8 cellular contexts compared by ENCODE assay signal in the genomic region with DNA sequence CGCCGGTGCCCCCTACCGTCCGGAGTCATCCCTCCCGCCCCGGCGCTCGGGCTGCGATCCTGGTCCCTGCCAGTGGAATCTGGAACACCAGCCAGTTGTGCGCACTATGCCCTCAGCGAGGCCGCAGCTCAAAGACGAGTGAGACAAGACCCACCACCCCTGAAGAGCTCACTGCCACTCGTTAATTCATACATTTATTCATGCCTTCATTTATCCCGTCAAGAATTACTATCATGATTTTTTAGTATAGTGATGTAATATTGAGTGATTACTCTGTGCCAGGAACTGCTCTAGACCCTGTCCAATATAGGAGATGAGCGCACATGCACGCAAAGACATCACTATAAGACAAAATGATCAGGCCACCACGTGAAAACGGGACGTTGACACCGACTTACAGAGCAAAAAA. TPM values are rescaled to one million over a fixed set of nuclear protein-coding genes. Genes with fewer than 3 reads are reported as not detected.
DNase-seq lines count a peak whose midpoint lies in the region; ATAC-seq and TF ChIP-seq lines count a peak whose summit lies in the region.

No MANE protein-coding gene starts in this region.

- H3K9me3 ChIP-seq in HCT116 (ENCODE audit: control insufficient read depth in 1 of 2, insufficient read depth in 1 of 2, low read depth in 1 of 2, low read length in 2 of 2): no peaks in the 10 kb centered on the region

- H3K9ac ChIP-seq in HCT116 (ENCODE audit: low read length): peak overlapping the region; percentile 90

- H3K27me3 ChIP-seq in HCT116 (ENCODE audit: insufficient read depth, low read length): no peaks in the 10 kb centered on the region

- H3K36me3 ChIP-seq in HCT116 (ENCODE audit: control insufficient read depth in 1 of 2, insufficient read depth in 2 of 2, low read length in 2 of 2): no peaks in the 10 kb centered on the region

- ATAC-seq in HCT116 (peak; percentile 25), SK-N-SH treated with all-trans-retinoic acid at 6 μM for 48 hours (peak; percentile 1; the same call in 2 of the 3 replicates), naive B cell (ENCODE audit: low read depth in 2 of 2) (peak; percentile 0 to 2)

- RAD21 ChIA-PET in HCT116 (lab: Charles Lee; ENCODE audit: low non-redundant PET in 1 of 2, low total read pairs in 2 of 2, uncharacterized antibody in 2 of 2, unreplicated experiment in 2 of 2): interaction anchor here in 1 of 2 experiments (0.9 to 1.0 kb wide), 2 partner anchors 333 to 727 kb away, joined by 3 read pairs; no protein-coding TSS in a partner anchor

- H4K20me1 ChIP-seq in HCT116 (ENCODE audit: insufficient read depth): peaks cover 21% of the 10 kb centered on the region; the same call in 1 of the 2 replicates

- no peak for TF ChIP-seq RAD21 in HCT116 (IDR thresholded peaks at IDR 0.05; ENCODE audit: low read depth)

- no peaks in the 10 kb centered on the region for H3K36me3 Mint-ChIP-seq in naive B cell

- H3K4me1 Mint-ChIP-seq in naive B cell: peaks cover 14 to 37% (median 24%) of the 10 kb centered on the region in 3 donors

- peak overlapping the region; percentile 95 for H3K27ac ChIP-seq in HCT116 (ENCODE audit: low read depth, low read length)
- peak overlapping the region; percentile 95 for H3K27ac ChIP-seq in epithelial cell of prostate

- no peaks in the 10 kb centered on the region for H3K27me3 Mint-ChIP-seq in naive B cell

- POLR2A ChIA-PET in HCT116 (lab: Charles Lee): interaction anchor here (1.0 to 1.5 kb wide), 3 partner anchors 17 to 340 kb away, joined by 3 read pairs; no protein-coding TSS in a partner anchor

- peak; percentile 40 to 88 (median 75); a peak in 5 of 6 replicates for TF ChIP-seq CTCF in HCT116 (IDR thresholded peaks at IDR 0.05 in 2 of 3, conservative IDR thresholded peaks at IDR 0.05 in 1 of 3; ENCODE audit: borderline replicate concordance in 1 of 3, insufficient read depth in 1 of 3, low read depth in 2 of 3, low read length in 2 of 3)

- peaks cover 8 to 18% of the 10 kb centered on the region in 2 experiments for H3K4me1 ChIP-seq in HCT116 (ENCODE audit: control insufficient read depth in 1 of 2, insufficient read depth in 2 of 2, low read length in 2 of 2)

- peak; percentile 7 for TF ChIP-seq POLR2A in HCT116 (IDR thresholded peaks at IDR 0.05; ENCODE audit: borderline replicate concordance, extremely low read depth, insufficient read depth, insufficient read length)

- H3K9me2 ChIP-seq in HCT116 (ENCODE audit: insufficient read depth): no peaks in the 10 kb centered on the region

- CTCF ChIA-PET in HCT116 (lab: Charles Lee): interaction anchor here (0.7 to 1.6 kb wide), 8 partner anchors 9 to 452 kb away, joined by 3 to 9 read pairs (median 4); no protein-coding TSS in a partner anchor

- H3K4me3 Mint-ChIP-seq in naive B cell: peak overlapping the region; percentile 95 to 99 (median 99)

- peak overlapping the region; percentile 92 for H3K4me2 ChIP-seq in HCT116 (ENCODE audit: low read length)

- H2AFZ ChIP-seq in HCT116 (ENCODE audit: low read depth, low read length, poor library complexity, severe bottlenecking): peak overlapping the region; percentile 70

- H3K79me2 ChIP-seq in HCT116 (ENCODE audit: insufficient read depth, low read length): peaks cover 42% of the 10 kb centered on the region

- BruUV-seq in HCT116 (replicated peaks; lab: Mats Ljungman, UMichigan): no TSS peak

- intact Hi-C loops in HCT116 (cut with micrococcal nuclease): no loop called here

- H3K4me3 ChIP-seq in HCT116 (replicated peaks in 1 of 2; ENCODE audit: low read depth in 1 of 2, low read length in 2 of 2): peak overlapping the region; percentile 72 to 87

- H3K9me3 Mint-ChIP-seq in naive B cell: no peaks in the 10 kb centered on the region

- peak overlapping the region; percentile 79 to 100 (median 99) for H3K27ac Mint-ChIP-seq in naive B cell

- DNase-seq in NCI-H2227 treated with DMSO at 0.1 percent for 48 hours (lab: John Stamatoyannopoulos, UW) (peak; percentile 63), NCI-H2227 (lab: John Stamatoyannopoulos, UW; ENCODE audit: unreplicated experiment) (no peak), HCT116 (ENCODE audit: low read depth, low spot score) (no peak), epithelial cell of prostate (ENCODE audit: low read depth, low spot score) (no peak), naive B cell (no peak), SW480 (ENCODE audit: low spot score) (no peak), GOT3 (lab: John Stamatoyannopoulos, UW) (no peak)

TF ChIP-seq in HCT116, 20 proteins besides CTCF, POLR2A, EP300 and RAD21:
- TF ChIP-seq YY1 (IDR thresholded peaks at IDR 0.05; ENCODE audit: extremely low read depth, insufficient replicate concordance, low read depth, low read length) (no peak), SP1 (IDR thresholded peaks at IDR 0.05; ENCODE audit: low read depth) (0 out of 2 replicates have a peak, but pooled peaks have one; percentile 5)
TF ChIP-seq in HCT116: peak in this region for 1.

TF ChIP-seq in SK-N-SH treated with all-trans-retinoic acid at 6 μM for 48 hours, 23 proteins besides CTCF, POLR2A, EP300 and RAD21:
- TF ChIP-seq GLIS3 (CRISPR knock-in tag; IDR thresholded peaks at IDR 0.05) (no peak), CSDC2 (CRISPR knock-in tag; IDR thresholded peaks at IDR 0.05) (no peak), ZNF565 (CRISPR knock-in tag; conservative IDR thresholded peaks at IDR 0.05; ENCODE audit: low read depth) (no peak), OSR1 (CRISPR knock-in tag; IDR thresholded peaks at IDR 0.05) (no peak), ZNF70 (CRISPR knock-in tag; IDR thresholded peaks at IDR 0.05) (no peak), TCF4 (CRISPR knock-in tag; IDR thresholded peaks at IDR 0.05; ENCODE audit: borderline replicate concordance) (no peak), PPARA (CRISPR knock-in tag; IDR thresholded peaks at IDR 0.05; ENCODE audit: borderline replicate concordance) (no peak), ZFP30 (CRISPR knock-in tag; IDR thresholded peaks at IDR 0.05) (no peak), ARNTL (CRISPR knock-in tag; IDR thresholded peaks at IDR 0.05; ENCODE audit: borderline replicate concordance, low read depth) (no peak), ZNF8 (CRISPR knock-in tag; IDR thresholded peaks at IDR 0.05) (no peak), TOX (CRISPR knock-in tag; IDR thresholded peaks at IDR 0.05; ENCODE audit: borderline replicate concordance) (no peak)
- TF ChIP-seq, protein P1, sequence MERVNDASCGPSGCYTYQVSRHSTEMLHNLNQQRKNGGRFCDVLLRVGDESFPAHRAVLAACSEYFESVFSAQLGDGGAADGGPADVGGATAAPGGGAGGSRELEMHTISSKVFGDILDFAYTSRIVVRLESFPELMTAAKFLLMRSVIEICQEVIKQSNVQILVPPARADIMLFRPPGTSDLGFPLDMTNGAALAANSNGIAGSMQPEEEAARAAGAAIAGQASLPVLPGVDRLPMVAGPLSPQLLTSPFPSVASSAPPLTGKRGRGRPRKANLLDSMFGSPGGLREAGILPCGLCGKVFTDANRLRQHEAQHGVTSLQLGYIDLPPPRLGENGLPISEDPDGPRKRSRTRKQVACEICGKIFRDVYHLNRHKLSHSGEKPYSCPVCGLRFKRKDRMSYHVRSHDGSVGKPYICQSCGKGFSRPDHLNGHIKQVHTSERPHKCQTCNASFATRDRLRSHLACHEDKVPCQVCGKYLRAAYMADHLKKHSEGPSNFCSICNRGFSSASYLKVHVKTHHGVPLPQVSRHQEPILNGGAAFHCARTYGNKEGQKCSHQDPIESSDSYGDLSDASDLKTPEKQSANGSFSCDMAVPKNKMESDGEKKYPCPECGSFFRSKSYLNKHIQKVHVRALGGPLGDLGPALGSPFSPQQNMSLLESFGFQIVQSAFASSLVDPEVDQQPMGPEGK (CRISPR knock-in tag; IDR thresholded peaks at IDR 0.05; ENCODE audit: borderline replicate concordance): no peak

RNA-seq across cellular contexts. Expression of a gene that starts 0.3 kb away (rescaled TPM):
- total RNA-seq in HCT116 (2021; ENCODE audit: unreplicated experiment): 98.5 TPM
- polyA plus RNA-seq in HCT116 (2012): 47.7 and 63.7 TPM in 2 replicates
- 100 to 1,000 TPM in 3 of 6 donors, 10 to 100 TPM in 3; 71.7 to 132 (median 109) TPM for polyA plus RNA-seq in naive B cell (ENCODE audit: low read depth in 6 of 6)
